Comparison of ENCODE assay signal across 8 cellular contexts in the genomic region with DNA sequence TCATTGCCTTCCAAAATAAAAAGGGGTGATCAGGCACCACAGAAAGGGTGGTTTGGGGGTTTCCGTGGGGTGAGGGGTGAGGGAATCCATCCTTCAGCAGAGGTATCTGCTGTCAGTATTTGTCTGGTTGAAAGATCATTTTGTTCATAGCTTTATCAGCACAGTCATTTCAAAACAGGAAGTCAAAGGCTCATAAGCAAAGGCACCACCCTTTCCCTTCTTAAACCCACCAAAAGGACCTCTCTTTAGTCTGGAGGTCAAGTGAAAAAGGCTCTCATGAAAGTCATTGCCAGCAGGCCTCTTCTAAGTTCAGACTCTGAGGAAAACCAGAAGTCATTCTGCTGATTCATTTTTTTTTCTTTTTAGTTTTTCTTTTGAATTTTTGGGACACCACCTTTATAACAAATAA. TPM values are rescaled to one million over a fixed set of nuclear protein-coding genes. Genes with fewer than 3 reads are reported as not detected.
DNase-seq lines count a peak whose midpoint lies in the region; ATAC-seq and TF ChIP-seq lines count a peak whose summit lies in the region.

No MANE protein-coding gene starts in this region.

- peaks cover 98% of the 10 kb centered on the region for H3K79me2 ChIP-seq in OCI-LY7 (ENCODE audit: insufficient read depth, low read depth, low read length)

- H3K4me1 Mint-ChIP-seq in glutamatergic neuron (ENCODE audit: low read depth, unreplicated experiment): peaks cover 5% of the 10 kb centered on the region

- 73 to 80% (median 74%) methylated on average over 1 of the region's 1 CpG for WGBS in psoas muscle, 3 donors

- H3K27ac Mint-ChIP-seq in glutamatergic neuron (ENCODE audit: unreplicated experiment): no peak overlapping the region

- H3K9me3 Mint-ChIP-seq in glutamatergic neuron (ENCODE audit: unreplicated experiment): peaks cover 4% of the 10 kb centered on the region

- H4K20me1 ChIP-seq in OCI-LY7 (ENCODE audit: insufficient read depth, low read length): peaks cover 9% of the 10 kb centered on the region; the same call in 1 of the 2 replicates

- peak overlapping the region; percentile 67 for H3K4me2 ChIP-seq in OCI-LY7 (ENCODE audit: low read length)

- CTCF ChIA-PET in OCI-LY7 (lab: Charles Lee; ENCODE audit: unreplicated experiment): no interaction called here

- ATAC-seq in GM18499 (IDR thresholded peaks at IDR 0.05; ENCODE audit: insufficient read depth, unreplicated experiment): peak; percentile 58
- ATAC-seq in GM21825 (IDR thresholded peaks at IDR 0.05; ENCODE audit: unreplicated experiment): peak; percentile 56
- no peak for ATAC-seq in psoas muscle

- peaks cover 3% of the 10 kb centered on the region for H3K27me3 Mint-ChIP-seq in glutamatergic neuron (ENCODE audit: unreplicated experiment)

- DNase-seq in OCI-LY7 (ENCODE audit: low spot score) (peak; percentile 65), erythroblast (lab: John Stamatoyannopoulos, UW) (peak; percentile 44 to 45), C1 segment of cervical spinal cord (lab: John Stamatoyannopoulos, UW) (no peak), glutamatergic neuron (no peak), kidney glomerular epithelial cell (lab: John Stamatoyannopoulos, UW) (no peak), psoas muscle (no peak)

- no peaks in the 10 kb centered on the region for H3K36me3 Mint-ChIP-seq in glutamatergic neuron (ENCODE audit: unreplicated experiment)

- TF ChIP-seq POLR2A in erythroblast (IDR thresholded peaks at IDR 0.05; ENCODE audit: low read length): no peak

- H3K4me3 ChIP-seq in OCI-LY7 (ENCODE audit: low read depth, low read length, poor library complexity, severe bottlenecking) (peak overlapping the region; percentile 41), psoas muscle (no peak overlapping the region)

- H3K4me3 Mint-ChIP-seq in glutamatergic neuron (ENCODE audit: unreplicated experiment): no peak overlapping the region

- peaks cover 0 to 5% (median 1%) of the 10 kb centered on the region in 3 donors for H3K27me3 ChIP-seq in psoas muscle (ENCODE audit: insufficient read depth in 3 of 3, low read length in 2 of 3)

- BruUV-seq in OCI-LY7 (replicated peaks; lab: Mats Ljungman, UMichigan): no TSS peak

- intact Hi-C loops in OCI-LY7 (cut with micrococcal nuclease; ENCODE audit: unreplicated experiment): no loop called here
- intact Hi-C loops in psoas muscle (cut with DNase I): no loop called here

- no peak for TF ChIP-seq CTCF in OCI-LY7 (conservative IDR thresholded peaks at IDR 0.05; ENCODE audit: low read length)
- TF ChIP-seq CTCF in glutamatergic neuron (IDR thresholded peaks at IDR 0.05; ENCODE audit: partially characterized antibody, unreplicated experiment): no peak
- TF ChIP-seq CTCF in psoas muscle (IDR thresholded peaks at IDR 0.05): no peak

- peaks cover 79% of the 10 kb centered on the region for H3K4me1 ChIP-seq in OCI-LY7 (ENCODE audit: insufficient read depth, low read length, poor library complexity, severe bottlenecking)
- H3K4me1 ChIP-seq in psoas muscle: peaks cover 12% of the 10 kb centered on the region

- no peaks in the 10 kb centered on the region for H3K9me3 ChIP-seq in OCI-LY7 (ENCODE audit: low read length)
- no peaks in the 10 kb centered on the region for H3K9me3 ChIP-seq in psoas muscle

- no peak overlapping the region for H2AFZ ChIP-seq in OCI-LY7 (ENCODE audit: low read length)

- H3K9me2 ChIP-seq in OCI-LY7 (ENCODE audit: insufficient read depth, low read length): no peaks in the 10 kb centered on the region

- H3K27ac ChIP-seq in OCI-LY7 (ENCODE audit: low read depth, low read length, poor library complexity, severe bottlenecking): peak overlapping the region; percentile 59
- no peak overlapping the region for H3K27ac ChIP-seq in psoas muscle

- POLR2A ChIA-PET in OCI-LY7 (lab: Charles Lee): no interaction called here

- H3K36me3 ChIP-seq in OCI-LY7 (ENCODE audit: insufficient read depth, low read length) (no peaks in the 10 kb centered on the region; the same call in 1 of the 2 replicates), psoas muscle (ENCODE audit: insufficient read depth in 1 of 2, low read depth in 1 of 2) (no peaks in the 10 kb centered on the region)

RNA-seq across cellular contexts. Expression of a gene that starts 6.2 kb away (rescaled TPM):
- total RNA-seq in OCI-LY7 (2014; rRNA removed; shearing (Covaris generic)): 35.8 and 41.6 TPM in 2 replicates
- total RNA-seq in OCI-LY7 (2022) (15.2 and 16.8 TPM in 2 replicates), glutamatergic neuron (ENCODE audit: unreplicated experiment) (11.5 TPM), psoas muscle (1 to 10 TPM; 1.0 to 1.6 (median 1.1) TPM)
- under 1 TPM; 0.52 to 0.65 (median 0.58) TPM for polyA plus RNA-seq in psoas muscle

Comparison
In these comparisons a context has a peak if more than half of its experiments do, and no peak if none do; other contexts are left out.
1. ATAC-seq: peak in GM18499 (single experiment) and GM21825 (single experiment); none in psoas muscle (0 of 4).
2. DNase-seq: peak in OCI-LY7 (single experiment) and erythroblast (2 of 2); none in C1 segment of cervical spinal cord (0 of 14), glutamatergic neuron (single experiment), kidney glomerular epithelial cell (single experiment) and psoas muscle (0 of 2).